Comparison of ENCODE assay signal across 8 cellular contexts in genomic region chr15:89893027-89893426, GRCh38. TPM values are rescaled to one million over a fixed set of nuclear protein-coding genes. Genes with fewer than 3 reads are reported as not detected.
A peak's percentile ranks its signal among the peaks of the same experiment; 100 is the strongest.
DNase-seq lines count a peak whose midpoint lies in the region; ATAC-seq and TF ChIP-seq lines count a peak whose summit lies in the region.

No MANE protein-coding gene starts in this region.

- no peak for TF ChIP-seq RAD21 in neural cell (conservative IDR thresholded peaks at IDR 0.05)

- CTCF ChIA-PET in CD4-positive, alpha-beta memory T cell (lab: Charles Lee; ENCODE audit: partially characterized antibody): interaction anchor here (1.7 to 8.5 kb wide), 3 partner anchors 16 to 177 kb away, joined by 7 to 95 read pairs (median 22); no protein-coding TSS in a partner anchor

- peaks cover 13 to 30% of the 10 kb centered on the region in 2 donors for H3K36me3 Mint-ChIP-seq in CD4-positive, alpha-beta memory T cell

- no peak for DNase-seq in CD4-positive, alpha-beta memory T cell
- DNase-seq in MV-4-11 (lab: John Stamatoyannopoulos, UW) (peak; percentile 9), NCI-H1105 (lab: John Stamatoyannopoulos, UW) (no peak), NCI-H146 (lab: John Stamatoyannopoulos, UW) (no peak)
- DNase-seq in effector memory CD4-positive, alpha-beta T cell: no peak

- no peaks in the 10 kb centered on the region for H3K27me3 Mint-ChIP-seq in CD4-positive, alpha-beta memory T cell

- no peak for ATAC-seq in HG02981 (IDR thresholded peaks at IDR 0.05; ENCODE audit: unreplicated experiment)
- ATAC-seq in HG02798 (IDR thresholded peaks at IDR 0.05; ENCODE audit: poor library complexity, unreplicated experiment): no peak

- peak overlapping the region; percentile 65 to 70 for H3K4me3 ChIP-seq in CD4-positive, alpha-beta memory T cell (ENCODE audit: low read length in 2 of 2)
- H3K4me3 ChIP-seq in effector memory CD4-positive, alpha-beta T cell (ENCODE audit: insufficient read depth, low read depth, low read length, poor library complexity, severe bottlenecking): peak overlapping the region; percentile 73
- peak overlapping the region; percentile 89 for H3K4me3 ChIP-seq in neural cell (ENCODE audit: low read length)

- no peaks in the 10 kb centered on the region for H3F3A ChIP-seq in neural cell (ENCODE audit: insufficient read depth, low read length, poor library complexity, severe bottlenecking)

- TF ChIP-seq CTCF in neural cell (IDR thresholded peaks at IDR 0.05; ENCODE audit: poor library complexity, severe bottlenecking): no peak

- peak overlapping the region; percentile 97 for H3K4me2 ChIP-seq in neural cell (ENCODE audit: low read length)

- peak overlapping the region; percentile 84 for H3K27ac ChIP-seq in CD4-positive, alpha-beta memory T cell (ENCODE audit: low read depth, low read length)
- H3K27ac ChIP-seq in effector memory CD4-positive, alpha-beta T cell (ENCODE audit: insufficient read depth, low read length, poor library complexity, severe bottlenecking): peak overlapping the region; percentile 76
- no peak overlapping the region for H3K27ac ChIP-seq in neural cell (ENCODE audit: low read length)

- no peaks in the 10 kb centered on the region for H3K9me3 ChIP-seq in CD4-positive, alpha-beta memory T cell (ENCODE audit: control insufficient read depth in 1 of 2, low read length in 2 of 2)
- H3K9me3 ChIP-seq in effector memory CD4-positive, alpha-beta T cell (ENCODE audit: control insufficient read depth, low read length): no peaks in the 10 kb centered on the region
- H3K9me3 ChIP-seq in neural cell (ENCODE audit: low read length): no peaks in the 10 kb centered on the region

- H3K4me1 ChIP-seq in CD4-positive, alpha-beta memory T cell (ENCODE audit: insufficient read depth, low read length): peaks cover 34% of the 10 kb centered on the region
- peaks cover 5% of the 10 kb centered on the region for H3K4me1 ChIP-seq in effector memory CD4-positive, alpha-beta T cell (ENCODE audit: control insufficient read depth, insufficient read depth, low read length, poor library complexity, severe bottlenecking)

- H3K9ac ChIP-seq in neural cell (ENCODE audit: low read length): peak overlapping the region; percentile 89

- POLR2A ChIA-PET in CD4-positive, alpha-beta memory T cell (lab: Charles Lee; ENCODE audit: partially characterized antibody): interaction anchor here (2.2 to 2.6 kb wide), 3 partner anchors 18 to 178 kb away, joined by 10 to 20 read pairs (median 11); no protein-coding TSS in a partner anchor

- no peaks in the 10 kb centered on the region for H3K9me2 ChIP-seq in neural cell (ENCODE audit: insufficient read depth, low read length)

- H3K4me3 Mint-ChIP-seq in CD4-positive, alpha-beta memory T cell: peak overlapping the region; percentile 93 to 99 (median 98)

- intact Hi-C loops in CD4-positive, alpha-beta memory T cell (cut with micrococcal nuclease): loop anchor here (5.0 kb wide), 2 partner anchors 119 to 339 kb away; partner anchors contain the start of genes CIB1 and GDPGP1

- H4K20me1 ChIP-seq in neural cell (ENCODE audit: insufficient read depth): no peaks in the 10 kb centered on the region

- H3K27ac Mint-ChIP-seq in CD4-positive, alpha-beta memory T cell: peak overlapping the region; percentile 95 to 98 (median 97)

- peaks cover 9% of the 10 kb centered on the region for H3K36me3 ChIP-seq in CD4-positive, alpha-beta memory T cell (ENCODE audit: insufficient read depth, low read length)
- peaks cover 7% of the 10 kb centered on the region for H3K36me3 ChIP-seq in effector memory CD4-positive, alpha-beta T cell (ENCODE audit: control insufficient read depth, insufficient read depth, low read length)
- no peaks in the 10 kb centered on the region for H3K36me3 ChIP-seq in neural cell (ENCODE audit: insufficient read depth, low read length)

- H3K27me3 ChIP-seq in CD4-positive, alpha-beta memory T cell (ENCODE audit: insufficient read depth, low read length): no peaks in the 10 kb centered on the region
- no peaks in the 10 kb centered on the region for H3K27me3 ChIP-seq in effector memory CD4-positive, alpha-beta T cell (replicated peaks; ENCODE audit: control insufficient read depth, insufficient read depth, low read length, poor library complexity, severe bottlenecking)
- no peaks in the 10 kb centered on the region for H3K27me3 ChIP-seq in neural cell (ENCODE audit: insufficient read depth, low read depth, low read length)

- H3K9me3 Mint-ChIP-seq in CD4-positive, alpha-beta memory T cell: no peaks in the 10 kb centered on the region

- H3K79me2 ChIP-seq in neural cell (replicated peaks; ENCODE audit: insufficient read depth, low read length): peaks cover 14% of the 10 kb centered on the region

- H2AFZ ChIP-seq in neural cell (ENCODE audit: low read depth, low read length): no peak overlapping the region

- TF ChIP-seq EP300 in neural cell (conservative IDR thresholded peaks at IDR 0.05; ENCODE audit: poor library complexity, severe bottlenecking): no peak

- peaks cover 22 to 53% (median 40%) of the 10 kb centered on the region in 4 donors for H3K4me1 Mint-ChIP-seq in CD4-positive, alpha-beta memory T cell

TF ChIP-seq in neural cell, 6 proteins besides CTCF, POLR2A, EP300 and RAD21:
- TF ChIP-seq REST (IDR thresholded peaks at IDR 0.05; ENCODE audit: borderline replicate concordance): no peak
- no peak for TF ChIP-seq MXI1 (conservative IDR thresholded peaks at IDR 0.05; ENCODE audit: poor library complexity, severe bottlenecking)
- TF ChIP-seq TAF1 (IDR thresholded peaks at IDR 0.05; ENCODE audit: low read depth): no peak
- no peak for TF ChIP-seq EZH2 (IDR thresholded peaks at IDR 0.05; ENCODE audit: borderline replicate concordance, insufficient read depth, low read length, poor library complexity, severe bottlenecking)
- no peak for TF ChIP-seq SMC3 (conservative IDR thresholded peaks at IDR 0.05; ENCODE audit: poor library complexity)
- TF ChIP-seq POLR2AphosphoS5 (IDR thresholded peaks at IDR 0.05): no peak

RNA-seq across cellular contexts. Expression of gene AP3S2, which starts 0.8 kb away (rescaled TPM):
- 10 to 100 TPM; 34.3 to 36.6 TPM for total RNA-seq in CD4-positive, alpha-beta memory T cell
- 10 to 100 TPM; 34.1 to 37.3 TPM for polyA plus RNA-seq in CD4-positive, alpha-beta memory T cell
- 47.6 and 60.5 TPM in 2 replicates for polyA plus RNA-seq in neural cell
- polyA minus RNA-seq in neural cell: 85.5 and 90.8 TPM in 2 replicates

RNA-seq across cellular contexts. Expression of gene ARPIN, which starts 19.7 kb away (rescaled TPM):
- under 1 TPM; 0.11 to 0.26 TPM for total RNA-seq in CD4-positive, alpha-beta memory T cell
- not detected for polyA plus RNA-seq in CD4-positive, alpha-beta memory T cell
- 2.7 and 3.5 TPM in 2 replicates for polyA plus RNA-seq in neural cell
- 5.4 and 6.1 TPM in 2 replicates for polyA minus RNA-seq in neural cell
